2 cellular contexts compared by ENCODE assay signal in genomic region chr2:47265158-47265557, GRCh38.
TF ChIP-seq lines count a peak whose summit lies in the region.

No MANE protein-coding gene starts in this region.

TF ChIP-seq in H1, 55 proteins besides CTCF, POLR2A, EP300 and RAD21 (continued from another document):
- TF ChIP-seq, protein P1, sequence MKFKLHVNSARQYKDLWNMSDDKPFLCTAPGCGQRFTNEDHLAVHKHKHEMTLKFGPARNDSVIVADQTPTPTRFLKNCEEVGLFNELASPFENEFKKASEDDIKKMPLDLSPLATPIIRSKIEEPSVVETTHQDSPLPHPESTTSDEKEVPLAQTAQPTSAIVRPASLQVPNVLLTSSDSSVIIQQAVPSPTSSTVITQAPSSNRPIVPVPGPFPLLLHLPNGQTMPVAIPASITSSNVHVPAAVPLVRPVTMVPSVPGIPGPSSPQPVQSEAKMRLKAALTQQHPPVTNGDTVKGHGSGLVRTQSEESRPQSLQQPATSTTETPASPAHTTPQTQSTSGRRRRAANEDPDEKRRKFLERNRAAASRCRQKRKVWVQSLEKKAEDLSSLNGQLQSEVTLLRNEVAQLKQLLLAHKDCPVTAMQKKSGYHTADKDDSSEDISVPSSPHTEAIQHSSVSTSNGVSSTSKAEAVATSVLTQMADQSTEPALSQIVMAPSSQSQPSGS (IDR thresholded peaks at IDR 0.05; ENCODE audit: low read length) = no peak
- TF ChIP-seq, protein P2, sequence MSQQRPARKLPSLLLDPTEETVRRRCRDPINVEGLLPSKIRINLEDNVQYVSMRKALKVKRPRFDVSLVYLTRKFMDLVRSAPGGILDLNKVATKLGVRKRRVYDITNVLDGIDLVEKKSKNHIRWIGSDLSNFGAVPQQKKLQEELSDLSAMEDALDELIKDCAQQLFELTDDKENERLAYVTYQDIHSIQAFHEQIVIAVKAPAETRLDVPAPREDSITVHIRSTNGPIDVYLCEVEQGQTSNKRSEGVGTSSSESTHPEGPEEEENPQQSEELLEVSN (IDR thresholded peaks at IDR 0.05) = no peak
- no peak for TF ChIP-seq RXRA (IDR thresholded peaks at IDR 0.05; ENCODE audit: insufficient read depth, low read depth, low read length)
- TF ChIP-seq POLR2AphosphoS5 (IDR thresholded peaks at IDR 0.05; ENCODE audit: low read depth, low read length) = no peak
- TF ChIP-seq SIX5 (IDR thresholded peaks at IDR 0.05; ENCODE audit: low read depth, low read length) = no peak
- TF ChIP-seq EZH2 (IDR thresholded peaks at IDR 0.05; ENCODE audit: low read depth, low read length, severe bottlenecking) = no peak
- no peak for TF ChIP-seq EGR1 (IDR thresholded peaks at IDR 0.05; ENCODE audit: borderline replicate concordance, low read depth, low read length)
- TF ChIP-seq CBX5 (IDR thresholded peaks at IDR 0.05; ENCODE audit: low read depth, low read length) = no peak
- TF ChIP-seq HDAC6 (IDR thresholded peaks at IDR 0.05; ENCODE audit: low read depth, low read length) = no peak
- no peak for TF ChIP-seq RFX5 (IDR thresholded peaks at IDR 0.05; ENCODE audit: borderline replicate concordance, low read depth, low read length)
TF ChIP-seq in H1: peak in this region for 0.

TF ChIP-seq in neural cell, 6 proteins besides CTCF, POLR2A, EP300 and RAD21:
- no peak for TF ChIP-seq REST (IDR thresholded peaks at IDR 0.05; ENCODE audit: borderline replicate concordance)
- no peak for TF ChIP-seq MXI1 (conservative IDR thresholded peaks at IDR 0.05; ENCODE audit: poor library complexity, severe bottlenecking)
- TF ChIP-seq TAF1 (IDR thresholded peaks at IDR 0.05; ENCODE audit: low read depth) = no peak
- no peak for TF ChIP-seq SMC3 (conservative IDR thresholded peaks at IDR 0.05; ENCODE audit: poor library complexity)
- no peak for TF ChIP-seq POLR2AphosphoS5 (IDR thresholded peaks at IDR 0.05)
- no peak for TF ChIP-seq EZH2 (IDR thresholded peaks at IDR 0.05; ENCODE audit: borderline replicate concordance, insufficient read depth, low read length, poor library complexity, severe bottlenecking)
